ENCODE assay signal across 19 cellular contexts in genomic region chr10:19872504-19873271, GRCh38. TPM values are rescaled to one million over a fixed set of nuclear protein-coding genes. Genes with fewer than 3 reads are reported as not detected.
DNase-seq lines count a peak whose midpoint lies in the region; ATAC-seq, FAIRE-seq and TF ChIP-seq lines count a peak whose summit lies in the region.
"Had no signal": no experiment of that assay in that cellular context is flagged by ENCODE, and none has a peak within 500 bp of the region (broad histone marks: within the 10 kb centered on the region; RNA-seq: fewer than 3 reads in every experiment).

No MANE protein-coding gene starts in this region.

- TF ChIP-seq CTCF in liver (IDR thresholded peaks at IDR 0.05; ENCODE audit: low read depth, low read length, missing input control) (no peak), HepG2 (CRISPR knock-in tag; IDR thresholded peaks at IDR 0.05) (no peak), keratinocyte (optimal IDR thresholded peaks at IDR 0.05 in 1 of 3, IDR thresholded peaks at IDR 0.05 in 1 of 3, conservative IDR thresholded peaks at IDR 0.05 in 1 of 3; ENCODE audit: extremely low read depth in 1 of 3, insufficient read depth in 2 of 3, low read length in 3 of 3) (no peak), GM10266 (IDR thresholded peaks at IDR 0.05; ENCODE audit: control insufficient read depth, insufficient read depth, low read depth, missing control alignments) (no peak)

- in situ Hi-C loops in HepG2 (cut with HindIII; ENCODE audit: extremely low pct_ligation_motif_present, low pct_unique_long_range_greater_than_20kb) = no loop called here

- H3K9me3 ChIP-seq in liver (ENCODE audit: control insufficient read depth in 4 of 4, low read length in 3 of 4) = no peaks in the 10 kb centered on the region
- no peaks in the 10 kb centered on the region for H3K9me3 ChIP-seq in HepG2 (ENCODE audit: low read length)
- no peaks in the 10 kb centered on the region for H3K9me3 ChIP-seq in keratinocyte (ENCODE audit: control insufficient read depth, low read depth, low read length)
- no peaks in the 10 kb centered on the region for H3K9me3 ChIP-seq in aorta (ENCODE audit: control insufficient read depth, low read length)
- H3K9me3 ChIP-seq: A549, Caco-2, HAP-1 had no signal

- WGBS in liver = 43% methylated on average over 11 of the region's 11 CpGs
- 33% methylated on average over 11 of the region's 11 CpGs for WGBS in HepG2 (ENCODE audit: low lambda C conversion rate)
- 54 to 56% methylated on average over 11 of the region's 11 CpGs for WGBS in aorta, 2 donors

- H3K79me2 ChIP-seq in HepG2 (ENCODE audit: insufficient read depth, low read length) (no peaks in the 10 kb centered on the region), keratinocyte (ENCODE audit: control insufficient read depth, insufficient read depth, low read length) (no peaks in the 10 kb centered on the region)

- H3K4me2 ChIP-seq in HepG2 (ENCODE audit: low read depth, low read length) (no peak overlapping the region), keratinocyte (ENCODE audit: control insufficient read depth, extremely low read depth, insufficient read depth, low read depth, low read length) (no peak overlapping the region)
- H3K4me2 ChIP-seq: A549 had no signal

- DNase-seq in HepG2 (ENCODE audit: low spot score) (no peak), keratinocyte (ENCODE audit: low read depth, low spot score) (no peak), sciatic nerve (ENCODE audit: low spot score) (no peak), aorta (no peak), GM10266 (ENCODE audit: extremely low spot score) (no peak), HK-2 (ENCODE audit: unreplicated experiment) (no peak)
- DNase-seq: Caco-2; CD4-positive, alpha-beta T cell; NCI-H1092 treated with DMSO at 0.1 percent for 48 hours; NCI-H146; NCI-H2081 treated with DMSO at 0.1 percent for 48 hours; SHP77 had no signal

- H2AFZ ChIP-seq in HepG2 (ENCODE audit: low read length) (no peak overlapping the region), keratinocyte (ENCODE audit: control insufficient read depth, low read length) (peak overlapping the region; percentile 33)

- no peak overlapping the region for H3K27ac ChIP-seq in liver (ENCODE audit: low read depth in 1 of 2, low read length in 2 of 2)
- no peak overlapping the region for H3K27ac ChIP-seq in HepG2 (ENCODE audit: extremely low read length, insufficient read depth, low read length)
- no peak overlapping the region for H3K27ac ChIP-seq in keratinocyte (ENCODE audit: control insufficient read depth, insufficient read depth, low read length)
- H3K27ac ChIP-seq in aorta (ENCODE audit: low read depth in 1 of 2, low read length in 2 of 2) = peak overlapping the region in 1 of 2 donors; percentile 48
- H3K27ac ChIP-seq: A549 had no signal

- H3K9ac ChIP-seq in liver (ENCODE audit: low read depth in 1 of 2, low read length in 2 of 2) (no peak overlapping the region), HepG2 (ENCODE audit: insufficient read depth, low read depth, low read length) (no peak overlapping the region), keratinocyte (ENCODE audit: control insufficient read depth, extremely low read depth, insufficient read depth, low read length) (no peak overlapping the region)

- H3K36me3 ChIP-seq in liver (ENCODE audit: control insufficient read depth in 4 of 4, insufficient read depth in 3 of 4, low read depth in 1 of 4, low read length in 3 of 4) (no peaks in the 10 kb centered on the region), HepG2 (replicated peaks in 1 of 2; ENCODE audit: control insufficient read depth in 1 of 2, insufficient read depth in 2 of 2, low read length in 2 of 2) (no peaks in the 10 kb centered on the region), keratinocyte (ENCODE audit: control insufficient read depth in 2 of 2, extremely low read depth in 1 of 2, insufficient read depth in 2 of 2, low read length in 2 of 2) (no peaks in the 10 kb centered on the region), aorta (ENCODE audit: control insufficient read depth in 1 of 2, insufficient read depth in 2 of 2, low read length in 1 of 2) (no peaks in the 10 kb centered on the region)
- H3K36me3 ChIP-seq: HAP-1 had no signal

- H4K20me1 ChIP-seq in HepG2 (ENCODE audit: insufficient read depth, low read length) = no peaks in the 10 kb centered on the region
- no peaks in the 10 kb centered on the region for H4K20me1 ChIP-seq in keratinocyte (ENCODE audit: control insufficient read depth, extremely low read depth, insufficient read depth, low read length)

- CTCF ChIA-PET in HepG2 (lab: Yijun Ruan, JAX; ENCODE audit: low intra/inter-chr PET ratio, low total read pairs) = no interaction called here

- H3K4me1 ChIP-seq in liver (ENCODE audit: control insufficient read depth in 4 of 4, insufficient read depth in 4 of 4, low read length in 3 of 4) = peaks cover 0 to 7% (median 2%) of the 10 kb centered on the region in 4 donors
- no peaks in the 10 kb centered on the region for H3K4me1 ChIP-seq in HepG2 (ENCODE audit: insufficient read depth, low read length)
- H3K4me1 ChIP-seq in keratinocyte (ENCODE audit: control insufficient read depth, extremely low read depth, insufficient read depth, low read length) = peaks cover 5% of the 10 kb centered on the region
- H3K4me1 ChIP-seq in aorta (ENCODE audit: control insufficient read depth in 1 of 2, insufficient read depth in 2 of 2, low read length in 2 of 2) = peaks cover 3 to 6% of the 10 kb centered on the region in 2 donors
- H3K4me1 ChIP-seq: A549, Caco-2 had no signal

- H3K4me3 ChIP-seq in liver (ENCODE audit: low read depth in 1 of 3, low read length in 3 of 3) (no peak overlapping the region), HepG2 (replicated peaks in 1 of 3; ENCODE audit: insufficient read depth in 1 of 3, low read depth in 2 of 3, low read length in 3 of 3) (no peak overlapping the region), keratinocyte (ENCODE audit: control insufficient read depth in 2 of 3, extremely low read depth in 1 of 3, insufficient read depth in 2 of 3, low read depth in 1 of 3, low read length in 3 of 3) (no peak overlapping the region), aorta (ENCODE audit: low read length in 2 of 2) (no peak overlapping the region)
- H3K4me3 ChIP-seq: A549, HAP-1, K562 had no signal

- dilution Hi-C loops in keratinocyte (cut with MboI; ENCODE audit: extremely low pct_ligation_motif_present, low sequenced_read_pairs) = no loop called here

- TF ChIP-seq POLR2A in HepG2 (IDR thresholded peaks at IDR 0.05; ENCODE audit: insufficient read depth in 1 of 2, low read depth in 2 of 2, low read length in 2 of 2) = no peak

- FAIRE-seq in HepG2 (lab: Jason Lieb, UNC) (no peak), keratinocyte (lab: Jason Lieb, UNC) (no peak)
- FAIRE-seq: A549, G401.6, K562, RCC 7860 had no signal

- BruUV-seq in HepG2 (replicated peaks; lab: Mats Ljungman, UMichigan) = no TSS peak

- peak; percentile 45 to 46 for TF ChIP-seq RAD21 in liver (IDR thresholded peaks at IDR 0.05)
- no peak for TF ChIP-seq RAD21 in HepG2 (CRISPR knock-in tag; IDR thresholded peaks at IDR 0.05)

- H3K27me3 ChIP-seq in liver (ENCODE audit: control insufficient read depth in 4 of 4, insufficient read depth in 4 of 4, low read length in 3 of 4) (no peaks in the 10 kb centered on the region), HepG2 (ENCODE audit: control insufficient read depth in 1 of 2, insufficient read depth in 2 of 2, low read length in 2 of 2) (no peaks in the 10 kb centered on the region), keratinocyte (ENCODE audit: control insufficient read depth, extremely low read depth, insufficient read depth, low read length) (no peaks in the 10 kb centered on the region), aorta (ENCODE audit: control insufficient read depth in 1 of 2, insufficient read depth in 2 of 2, low read length in 1 of 2) (no peaks in the 10 kb centered on the region)

- H3K9me1 ChIP-seq in keratinocyte (ENCODE audit: control insufficient read depth, extremely low read depth, insufficient read depth, low read length) = no peaks in the 10 kb centered on the region

- POLR2A ChIA-PET in HepG2 (lab: Yijun Ruan, JAX) = no interaction called here

- TF ChIP-seq EP300 in HepG2 (IDR thresholded peaks at IDR 0.05; ENCODE audit: low read depth in 2 of 2, low read length in 2 of 2) (no peak), HepG2 (CRISPR knock-in tag; IDR thresholded peaks at IDR 0.05; ENCODE audit: borderline replicate concordance) (no peak)

- intact Hi-C loops in HepG2 (cut with micrococcal nuclease; ENCODE audit: unreplicated experiment) (no loop called here), sciatic nerve (cut with DNase I) (no loop called here), aorta (cut with DNase I) (no loop called here)

- ATAC-seq in HepG2 (no peak), sciatic nerve (peak; percentile 26), aorta (ENCODE audit: low FRiP score) (peak; percentile 25), HG03095 (IDR thresholded peaks at IDR 0.05; ENCODE audit: unreplicated experiment) (no peak)
- ATAC-seq: A549, K562 had no signal

RNA-seq across cellular contexts. Expression of gene PLXDC2, which starts 56.5 kb away (rescaled TPM):
- 1 to 10 TPM; 3.1 to 5.1 TPM for total RNA-seq in liver
- polyA plus RNA-seq in liver = 1 to 10 TPM; 1.4 to 1.6 TPM
- 1.7 and 2.1 TPM in 2 replicates for total RNA-seq in HepG2 (2016; rRNA removed; fragmentation: Illumina TruSeq; extraction: Trizol)
- 1.7 and 1.8 TPM in 2 replicates for total RNA-seq in HepG2 (2016; cell fraction: cytosol; rRNA removed; fragmentation: Illumina TruSeq; extraction: Trizol; ENCODE audit: low read depth)
- total RNA-seq in HepG2 (2016; cell fraction: insoluble cytoplasmic fraction; rRNA removed; fragmentation: Illumina TruSeq; extraction: Trizol) = 1.5 and 1.8 TPM in 2 replicates
- 1.4 and 1.6 TPM in 2 replicates for total RNA-seq in HepG2 (2016; cell fraction: membrane; rRNA removed; fragmentation: Illumina TruSeq; extraction: Trizol)
- total RNA-seq in HepG2 (2016; cell fraction: nucleus; rRNA removed; fragmentation: Illumina TruSeq; extraction: Trizol) = 4.5 and 4.6 TPM in 2 replicates
- polyA plus RNA-seq in HepG2 (2011; rRNA removed) = 2.4 and 2.8 TPM in 2 replicates
- 1.1 and 2.2 TPM in 2 replicates for polyA plus RNA-seq in HepG2 (2011; cell fraction: cytosol; rRNA removed)
- polyA plus RNA-seq in HepG2 (2011; cell fraction: nucleus; rRNA removed) = 3.3 and 4.0 TPM in 2 replicates
- 1.4 and 1.8 TPM in 2 replicates for polyA plus RNA-seq in HepG2 (2012)
- polyA plus RNA-seq in HepG2 (2016; cell fraction: cytosol; fragmentation: Illumina TruSeq; extraction: Trizol; ENCODE audit: low read depth) = 0.11 and 0.20 TPM in 2 replicates
- 0.60 and 1.0 TPM in 2 replicates for polyA plus RNA-seq in HepG2 (2016; cell fraction: insoluble cytoplasmic fraction; fragmentation: Illumina TruSeq; extraction: Trizol; ENCODE audit: low read depth)
- polyA plus RNA-seq in HepG2 (2016; cell fraction: membrane; fragmentation: Illumina TruSeq; extraction: Trizol; ENCODE audit: low read depth) = 0.44 and 0.47 TPM in 2 replicates
- 1.1 and 2.2 TPM in 2 replicates for polyA plus RNA-seq in HepG2 (2016; cell fraction: nucleus; fragmentation: Illumina TruSeq; extraction: Trizol; ENCODE audit: insufficient read depth, low read depth)
- 0.05 and 5.6 TPM in 2 replicates for polyA minus RNA-seq in HepG2 (2011; rRNA and poly(A)+ RNA removed; ENCODE audit: low replicate concordance)
- 1.2 and 1.9 TPM in 2 replicates for polyA minus RNA-seq in HepG2 (2011; cell fraction: cytosol; rRNA and poly(A)+ RNA removed)
- polyA minus RNA-seq in HepG2 (2011; cell fraction: nucleus; rRNA and poly(A)+ RNA removed) = 16.4 and 22.1 TPM in 2 replicates
- polyA plus RNA-seq in keratinocyte = 12.0 to 18.6 TPM (median 12.9 TPM) in 3 replicates
- polyA plus RNA-seq in keratinocyte (2011; ENCODE audit: low read depth) = 64.6 TPM
- polyA plus RNA-seq in keratinocyte (2011; cell fraction: cytosol; rRNA removed) = 5.9 and 11.5 TPM in 2 replicates
- 31.2 and 35.2 TPM in 2 replicates for polyA plus RNA-seq in keratinocyte (2011; cell fraction: nucleus; rRNA removed)
- 7.5 and 36.7 TPM in 2 replicates for polyA plus RNA-seq in keratinocyte (2012; ENCODE audit: low replicate concordance)
- polyA minus RNA-seq in keratinocyte = 10.8 to 29.8 TPM (median 24.5 TPM) in 3 replicates
- 7.3 TPM for polyA minus RNA-seq in keratinocyte (2011; cell fraction: cytosol; rRNA and poly(A)+ RNA removed)
- polyA minus RNA-seq in keratinocyte (2011; cell fraction: nucleus; rRNA and poly(A)+ RNA removed) = 27.0 and 61.5 TPM in 2 replicates
- 118 TPM for total RNA-seq in sciatic nerve
- 100 to 1,000 TPM in 1 of 2 donors, 10 to 100 TPM in 1; 87.1 to 155 TPM for total RNA-seq in aorta
- 10 to 100 TPM; 14.7 to 27.7 TPM for polyA plus RNA-seq in aorta

Comparison
In these comparisons a context has a peak if more than half of its experiments do, and no peak if none do; other contexts are left out.
1. ATAC-seq: peak in sciatic nerve (single experiment) and aorta (single experiment); none in HepG2 (single experiment) and HG03095 (single experiment).
2. RNA of gene PLXDC2, which starts 56.5 kb away (total RNA-seq): 87.1 to 155 TPM in aorta and 118 TPM in sciatic nerve (single experiment); 3.1 to 5.1 TPM in liver and 1.4 to 4.6 TPM in HepG2; every median in the first group is over 10 times any median in the second.